ENCODE assay signal across 8 cellular contexts in the genomic region with DNA sequence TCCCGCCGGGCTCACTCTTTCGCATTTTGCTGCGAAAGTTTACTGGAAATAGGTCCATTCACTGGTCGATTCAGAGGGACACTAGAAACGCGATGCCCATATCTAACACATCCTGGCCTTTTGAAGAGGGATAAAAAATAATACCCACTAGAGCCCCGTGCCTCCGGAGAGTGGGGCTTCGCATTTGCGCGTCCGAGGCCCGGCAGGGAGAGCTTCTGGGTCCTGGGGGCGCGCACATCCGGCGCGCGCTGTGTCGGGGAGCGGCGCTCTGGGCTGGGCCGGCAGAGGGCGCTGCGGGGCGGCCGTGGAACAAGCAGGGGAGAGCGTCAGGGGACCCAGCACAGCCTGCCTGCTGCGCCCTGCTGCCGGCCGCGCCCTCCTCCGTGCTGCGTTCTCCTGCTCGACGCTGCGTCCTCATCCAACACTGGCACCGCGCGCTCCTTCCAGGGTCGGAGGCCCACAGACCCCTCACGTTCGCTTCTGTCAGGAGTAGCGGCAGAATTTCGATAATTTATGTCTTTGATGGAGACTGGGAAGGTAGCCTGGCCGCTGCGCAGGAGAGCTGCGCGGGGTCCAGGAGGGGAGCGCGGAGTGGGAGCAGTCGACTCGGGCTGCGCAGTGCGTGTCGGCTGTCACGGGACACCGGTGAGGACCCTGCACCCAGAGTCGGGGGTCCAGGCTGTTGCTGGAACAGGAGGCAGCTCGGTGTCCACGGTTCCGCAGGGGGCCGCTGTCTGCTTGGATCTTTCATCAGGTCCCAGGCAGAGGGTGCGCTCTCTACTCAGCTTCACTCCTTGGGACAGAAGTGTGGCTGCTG. TPM values are rescaled to one million over a fixed set of nuclear protein-coding genes. Genes with fewer than 3 reads are reported as not detected.
A peak's percentile ranks its signal among the peaks of the same experiment; 100 is the strongest.
DNase-seq lines count a peak whose midpoint lies in the region; ATAC-seq and TF ChIP-seq lines count a peak whose summit lies in the region.

No MANE protein-coding gene starts in this region.

- peak overlapping the region; percentile 63 for H3K9ac ChIP-seq in BLaER1
- H3K9ac ChIP-seq in OCI-LY3 (ENCODE audit: low read length), result no peak overlapping the region

- H3K27me3 Mint-ChIP-seq in activated T-cell treated with anti-CD3 and anti-CD28 coated beads, Interleukin-2, amount 50 U/mL, for 72 hours (ENCODE audit: low read depth), result peaks cover 40% of the 10 kb centered on the region

- H3K36me3 ChIP-seq in BLaER1, result no peaks in the 10 kb centered on the region
- H3K36me3 ChIP-seq in OCI-LY3 (replicated peaks; ENCODE audit: low read depth, low read length), result no peaks in the 10 kb centered on the region
- no peaks in the 10 kb centered on the region for H3K36me3 ChIP-seq in esophagus muscularis mucosa

- peak; percentile 87 to 93 for DNase-seq in activated T-cell treated with anti-CD3 and anti-CD28 coated beads, Interleukin-2, amount 50 U/mL, for 72 hours
- peak; percentile 93 for DNase-seq in esophagus muscularis mucosa (ENCODE audit: extremely low spot score)
- peak; percentile 79 for DNase-seq in myocyte (ENCODE audit: low read depth)
- DNase-seq in stimulated activated CD8-positive, alpha-beta memory T cell treated with anti-CD3 and anti-CD28 coated beads, Interleukin-7, amount 100 ng/mL, for 1 hour (ENCODE audit: low read depth in 2 of 2), result peak; percentile 67 to 68

- TF ChIP-seq CTCF in OCI-LY3 (IDR thresholded peaks at IDR 0.05; ENCODE audit: low read depth, low read length) (peak; percentile 47), esophagus muscularis mucosa (IDR thresholded peaks at IDR 0.05) (peak; percentile 85 to 89 (median 88))

- peaks cover 22% of the 10 kb centered on the region for H3K4me1 ChIP-seq in BLaER1
- no peaks in the 10 kb centered on the region for H3K4me1 ChIP-seq in OCI-LY3 (ENCODE audit: low read length)
- peaks cover 22 to 31% (median 30%) of the 10 kb centered on the region in 4 donors for H3K4me1 ChIP-seq in esophagus muscularis mucosa

- H2AFZ ChIP-seq in OCI-LY3 (ENCODE audit: low read depth, low read length), result peak overlapping the region; percentile 46; the same call in 1 of the 2 replicates

- H3K9me3 Mint-ChIP-seq in activated T-cell treated with anti-CD3 and anti-CD28 coated beads, Interleukin-2, amount 50 U/mL, for 72 hours, result no peaks in the 10 kb centered on the region

- no peaks in the 10 kb centered on the region for H3K79me2 ChIP-seq in OCI-LY3 (ENCODE audit: low read length)

- WGBS in esophagus muscularis mucosa, result 12% methylated on average over 6 of the region's 65 CpGs

- H3K9me3 ChIP-seq in BLaER1 (no peaks in the 10 kb centered on the region), OCI-LY3 (ENCODE audit: insufficient read depth, low read length) (no peaks in the 10 kb centered on the region), esophagus muscularis mucosa (no peaks in the 10 kb centered on the region)

- peak overlapping the region; percentile 90 to 91 for H3K4me3 Mint-ChIP-seq in activated T-cell treated with anti-CD3 and anti-CD28 coated beads, Interleukin-2, amount 50 U/mL, for 72 hours

- peak overlapping the region; percentile 81 for H3K4me2 ChIP-seq in BLaER1
- peak overlapping the region; percentile 68 for H3K4me2 ChIP-seq in OCI-LY3 (ENCODE audit: low read length)

- ATAC-seq in GM19043 (IDR thresholded peaks at IDR 0.05; ENCODE audit: low read depth, unreplicated experiment) (peak; percentile 97), HG03354 (IDR thresholded peaks at IDR 0.05; ENCODE audit: poor library complexity, severe bottlenecking, unreplicated experiment) (peak; percentile 99)
- peak; percentile 99 for ATAC-seq in activated T-cell treated with anti-CD3 and anti-CD28 coated beads, Interleukin-2, amount 50 U/mL, for 72 hours (replicated peaks in 1 of 2)

- peak overlapping the region; percentile 38 for H3K27ac Mint-ChIP-seq in activated T-cell treated with anti-CD3 and anti-CD28 coated beads, Interleukin-2, amount 50 U/mL, for 72 hours

- no peak for TF ChIP-seq POLR2A in esophagus muscularis mucosa (IDR thresholded peaks at IDR 0.05; ENCODE audit: low read depth)

- peaks cover 16% of the 10 kb centered on the region for H3K4me1 Mint-ChIP-seq in activated T-cell treated with anti-CD3 and anti-CD28 coated beads, Interleukin-2, amount 50 U/mL, for 72 hours (ENCODE audit: low read depth)

- TF ChIP-seq EP300 in esophagus muscularis mucosa (IDR thresholded peaks at IDR 0.05), result no peak

- H3K36me3 Mint-ChIP-seq in activated T-cell treated with anti-CD3 and anti-CD28 coated beads, Interleukin-2, amount 50 U/mL, for 72 hours (ENCODE audit: insufficient read depth in 2 of 2), result no peaks in the 10 kb centered on the region

- H3K4me3 ChIP-seq in BLaER1 (peak overlapping the region; percentile 63), OCI-LY3 (ENCODE audit: low read length) (peak overlapping the region; percentile 65), esophagus muscularis mucosa (peak overlapping the region; percentile 56 to 69 (median 59))

- peaks cover 3% of the 10 kb centered on the region; the same call in 1 of the 2 replicates for H3K27me3 ChIP-seq in BLaER1
- H3K27me3 ChIP-seq in OCI-LY3 (ENCODE audit: low read depth, low read length), result no peaks in the 10 kb centered on the region; the same call in 1 of the 2 replicates
- H3K27me3 ChIP-seq in esophagus muscularis mucosa, result no peaks in the 10 kb centered on the region

- H4K20me1 ChIP-seq in BLaER1 (no peaks in the 10 kb centered on the region), OCI-LY3 (ENCODE audit: insufficient read depth, low read length) (no peaks in the 10 kb centered on the region)

- intact Hi-C loops in esophagus muscularis mucosa (cut with DNase I), result loop anchor here (5.0 kb wide), 4 partner anchors 222 to 697 kb away; a partner anchor contains a TSS

- H3K27ac ChIP-seq in BLaER1 (peak overlapping the region; percentile 36; the same call in 1 of the 2 replicates), OCI-LY3 (ENCODE audit: low read length) (no peak overlapping the region), esophagus muscularis mucosa (replicated peaks in 1 of 4) (peak overlapping the region; percentile 72 to 81 (median 76))

RNA-seq across cellular contexts. Expression of a gene that starts 41.5 kb away (rescaled TPM):
- 10 to 100 TPM; 12.4 to 18.0 TPM for total RNA-seq in activated T-cell treated with anti-CD3 and anti-CD28 coated beads, Interleukin-2, amount 50 U/mL, for 72 hours
- total RNA-seq in esophagus muscularis mucosa (10 to 100 TPM; 54.8 to 77.7 (median 57.4) TPM), myocyte (28.6 and 35.2 TPM in 2 replicates)
- 32.8 TPM for polyA plus RNA-seq in myocyte (2012)
